1 cellular context compared by ENCODE assay signal in genomic region chr5:72122619-72123018, GRCh38.
TF ChIP-seq lines count a peak whose summit lies in the region.

No MANE protein-coding gene starts in this region.

TF ChIP-seq in WTC11, 78 proteins besides CTCF, POLR2A, EP300 and RAD21 (continued from another document):
- no peak for TF ChIP-seq PRDM15 (CRISPR knock-in tag; IDR thresholded peaks at IDR 0.05)
- no peak for TF ChIP-seq ATF1 (CRISPR knock-in tag; IDR thresholded peaks at IDR 0.05)
- TF ChIP-seq JUN (CRISPR knock-in tag; IDR thresholded peaks at IDR 0.05) = no peak
- TF ChIP-seq OVOL2 (CRISPR knock-in tag; IDR thresholded peaks at IDR 0.05; ENCODE audit: borderline replicate concordance) = no peak
- TF ChIP-seq NR2C2 (CRISPR knock-in tag; IDR thresholded peaks at IDR 0.05) = no peak
- no peak for TF ChIP-seq NR1H2 (CRISPR knock-in tag; IDR thresholded peaks at IDR 0.05)
- TF ChIP-seq IRF2 (CRISPR knock-in tag; IDR thresholded peaks at IDR 0.05; ENCODE audit: borderline replicate concordance, low read depth) = no peak
- no peak for TF ChIP-seq E2F4 (CRISPR knock-in tag; IDR thresholded peaks at IDR 0.05; ENCODE audit: borderline replicate concordance, low read depth)
- TF ChIP-seq MAX (CRISPR knock-in tag; IDR thresholded peaks at IDR 0.05) = no peak
- no peak for TF ChIP-seq FOXK1 (CRISPR knock-in tag; IDR thresholded peaks at IDR 0.05)
